In the genomic region with DNA sequence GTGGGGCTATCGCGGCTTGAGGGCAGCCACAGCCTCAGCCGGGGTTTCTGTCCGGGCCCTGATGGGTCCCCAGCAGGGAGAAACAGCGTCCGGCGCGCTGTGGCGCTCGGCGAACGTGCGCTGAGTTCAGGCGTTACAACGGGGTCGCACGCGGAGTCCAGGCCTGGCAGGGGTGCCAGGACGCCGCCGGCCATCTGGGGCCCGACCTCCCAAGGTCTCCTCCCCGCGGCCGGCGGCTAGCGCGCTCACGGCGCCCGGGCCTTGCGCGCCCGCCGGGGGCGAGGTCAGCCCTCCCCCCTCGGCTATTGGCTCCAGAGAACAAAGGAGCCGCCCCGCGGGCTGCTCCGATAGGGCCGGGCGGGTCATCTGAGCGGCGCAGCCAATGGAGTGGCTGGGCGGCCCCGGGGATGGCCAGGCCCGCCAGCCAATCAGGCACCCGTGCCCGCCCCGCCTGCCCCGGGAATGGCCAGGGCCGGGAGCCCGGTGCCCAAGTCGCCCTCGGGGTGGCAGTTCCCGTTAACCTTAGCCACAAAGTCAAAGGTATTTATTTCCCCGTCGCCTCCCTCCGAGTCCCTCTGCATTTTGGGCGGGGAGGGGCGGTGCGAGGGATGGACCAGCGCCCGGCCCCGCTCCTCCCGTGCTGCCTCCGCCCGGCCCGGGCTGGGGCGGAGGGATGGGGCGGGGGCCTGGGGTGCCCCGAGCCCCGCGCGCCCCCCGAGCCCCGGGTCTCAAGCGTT, we compare ENCODE assay signal across 1 cellular context.
TF ChIP-seq lines count a peak whose summit lies in the region.

A gene (plus strand): TSS at position 478 of the 737 bp plus-strand sequence. CDS start 9,141 bp downstream, outside the sequence.

TF ChIP-seq in K562, 482 proteins besides CTCF, POLR2A, EP300 and RAD21 (continued from another document and continues in another):
- TF ChIP-seq, protein P1, sequence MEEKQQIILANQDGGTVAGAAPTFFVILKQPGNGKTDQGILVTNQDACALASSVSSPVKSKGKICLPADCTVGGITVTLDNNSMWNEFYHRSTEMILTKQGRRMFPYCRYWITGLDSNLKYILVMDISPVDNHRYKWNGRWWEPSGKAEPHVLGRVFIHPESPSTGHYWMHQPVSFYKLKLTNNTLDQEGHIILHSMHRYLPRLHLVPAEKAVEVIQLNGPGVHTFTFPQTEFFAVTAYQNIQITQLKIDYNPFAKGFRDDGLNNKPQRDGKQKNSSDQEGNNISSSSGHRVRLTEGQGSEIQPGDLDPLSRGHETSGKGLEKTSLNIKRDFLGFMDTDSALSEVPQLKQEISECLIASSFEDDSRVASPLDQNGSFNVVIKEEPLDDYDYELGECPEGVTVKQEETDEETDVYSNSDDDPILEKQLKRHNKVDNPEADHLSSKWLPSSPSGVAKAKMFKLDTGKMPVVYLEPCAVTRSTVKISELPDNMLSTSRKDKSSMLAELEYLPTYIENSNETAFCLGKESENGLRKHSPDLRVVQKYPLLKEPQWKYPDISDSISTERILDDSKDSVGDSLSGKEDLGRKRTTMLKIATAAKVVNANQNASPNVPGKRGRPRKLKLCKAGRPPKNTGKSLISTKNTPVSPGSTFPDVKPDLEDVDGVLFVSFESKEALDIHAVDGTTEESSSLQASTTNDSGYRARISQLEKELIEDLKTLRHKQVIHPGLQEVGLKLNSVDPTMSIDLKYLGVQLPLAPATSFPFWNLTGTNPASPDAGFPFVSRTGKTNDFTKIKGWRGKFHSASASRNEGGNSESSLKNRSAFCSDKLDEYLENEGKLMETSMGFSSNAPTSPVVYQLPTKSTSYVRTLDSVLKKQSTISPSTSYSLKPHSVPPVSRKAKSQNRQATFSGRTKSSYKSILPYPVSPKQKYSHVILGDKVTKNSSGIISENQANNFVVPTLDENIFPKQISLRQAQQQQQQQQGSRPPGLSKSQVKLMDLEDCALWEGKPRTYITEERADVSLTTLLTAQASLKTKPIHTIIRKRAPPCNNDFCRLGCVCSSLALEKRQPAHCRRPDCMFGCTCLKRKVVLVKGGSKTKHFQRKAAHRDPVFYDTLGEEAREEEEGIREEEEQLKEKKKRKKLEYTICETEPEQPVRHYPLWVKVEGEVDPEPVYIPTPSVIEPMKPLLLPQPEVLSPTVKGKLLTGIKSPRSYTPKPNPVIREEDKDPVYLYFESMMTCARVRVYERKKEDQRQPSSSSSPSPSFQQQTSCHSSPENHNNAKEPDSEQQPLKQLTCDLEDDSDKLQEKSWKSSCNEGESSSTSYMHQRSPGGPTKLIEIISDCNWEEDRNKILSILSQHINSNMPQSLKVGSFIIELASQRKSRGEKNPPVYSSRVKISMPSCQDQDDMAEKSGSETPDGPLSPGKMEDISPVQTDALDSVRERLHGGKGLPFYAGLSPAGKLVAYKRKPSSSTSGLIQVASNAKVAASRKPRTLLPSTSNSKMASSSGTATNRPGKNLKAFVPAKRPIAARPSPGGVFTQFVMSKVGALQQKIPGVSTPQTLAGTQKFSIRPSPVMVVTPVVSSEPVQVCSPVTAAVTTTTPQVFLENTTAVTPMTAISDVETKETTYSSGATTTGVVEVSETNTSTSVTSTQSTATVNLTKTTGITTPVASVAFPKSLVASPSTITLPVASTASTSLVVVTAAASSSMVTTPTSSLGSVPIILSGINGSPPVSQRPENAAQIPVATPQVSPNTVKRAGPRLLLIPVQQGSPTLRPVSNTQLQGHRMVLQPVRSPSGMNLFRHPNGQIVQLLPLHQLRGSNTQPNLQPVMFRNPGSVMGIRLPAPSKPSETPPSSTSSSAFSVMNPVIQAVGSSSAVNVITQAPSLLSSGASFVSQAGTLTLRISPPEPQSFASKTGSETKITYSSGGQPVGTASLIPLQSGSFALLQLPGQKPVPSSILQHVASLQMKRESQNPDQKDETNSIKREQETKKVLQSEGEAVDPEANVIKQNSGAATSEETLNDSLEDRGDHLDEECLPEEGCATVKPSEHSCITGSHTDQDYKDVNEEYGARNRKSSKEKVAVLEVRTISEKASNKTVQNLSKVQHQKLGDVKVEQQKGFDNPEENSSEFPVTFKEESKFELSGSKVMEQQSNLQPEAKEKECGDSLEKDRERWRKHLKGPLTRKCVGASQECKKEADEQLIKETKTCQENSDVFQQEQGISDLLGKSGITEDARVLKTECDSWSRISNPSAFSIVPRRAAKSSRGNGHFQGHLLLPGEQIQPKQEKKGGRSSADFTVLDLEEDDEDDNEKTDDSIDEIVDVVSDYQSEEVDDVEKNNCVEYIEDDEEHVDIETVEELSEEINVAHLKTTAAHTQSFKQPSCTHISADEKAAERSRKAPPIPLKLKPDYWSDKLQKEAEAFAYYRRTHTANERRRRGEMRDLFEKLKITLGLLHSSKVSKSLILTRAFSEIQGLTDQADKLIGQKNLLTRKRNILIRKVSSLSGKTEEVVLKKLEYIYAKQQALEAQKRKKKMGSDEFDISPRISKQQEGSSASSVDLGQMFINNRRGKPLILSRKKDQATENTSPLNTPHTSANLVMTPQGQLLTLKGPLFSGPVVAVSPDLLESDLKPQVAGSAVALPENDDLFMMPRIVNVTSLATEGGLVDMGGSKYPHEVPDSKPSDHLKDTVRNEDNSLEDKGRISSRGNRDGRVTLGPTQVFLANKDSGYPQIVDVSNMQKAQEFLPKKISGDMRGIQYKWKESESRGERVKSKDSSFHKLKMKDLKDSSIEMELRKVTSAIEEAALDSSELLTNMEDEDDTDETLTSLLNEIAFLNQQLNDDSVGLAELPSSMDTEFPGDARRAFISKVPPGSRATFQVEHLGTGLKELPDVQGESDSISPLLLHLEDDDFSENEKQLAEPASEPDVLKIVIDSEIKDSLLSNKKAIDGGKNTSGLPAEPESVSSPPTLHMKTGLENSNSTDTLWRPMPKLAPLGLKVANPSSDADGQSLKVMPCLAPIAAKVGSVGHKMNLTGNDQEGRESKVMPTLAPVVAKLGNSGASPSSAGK (IDR thresholded peaks at IDR 0.05), result no peak
- no peak for TF ChIP-seq XRCC4 (IDR thresholded peaks at IDR 0.05; ENCODE audit: extremely low read depth, insufficient read depth, insufficient read length)
- TF ChIP-seq KLF16 (IDR thresholded peaks at IDR 0.05), result no peak
- TF ChIP-seq, protein P2, sequence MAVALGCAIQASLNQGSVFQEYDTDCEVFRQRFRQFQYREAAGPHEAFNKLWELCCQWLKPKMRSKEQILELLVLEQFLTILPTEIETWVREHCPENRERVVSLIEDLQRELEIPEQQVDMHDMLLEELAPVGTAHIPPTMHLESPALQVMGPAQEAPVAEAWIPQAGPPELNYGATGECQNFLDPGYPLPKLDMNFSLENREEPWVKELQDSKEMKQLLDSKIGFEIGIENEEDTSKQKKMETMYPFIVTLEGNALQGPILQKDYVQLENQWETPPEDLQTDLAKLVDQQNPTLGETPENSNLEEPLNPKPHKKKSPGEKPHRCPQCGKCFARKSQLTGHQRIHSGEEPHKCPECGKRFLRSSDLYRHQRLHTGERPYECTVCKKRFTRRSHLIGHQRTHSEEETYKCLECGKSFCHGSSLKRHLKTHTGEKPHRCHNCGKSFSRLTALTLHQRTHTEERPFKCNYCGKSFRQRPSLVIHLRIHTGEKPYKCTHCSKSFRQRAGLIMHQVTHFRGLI (CRISPR knock-in tag; IDR thresholded peaks at IDR 0.05), result no peak
- TF ChIP-seq, protein P3, sequence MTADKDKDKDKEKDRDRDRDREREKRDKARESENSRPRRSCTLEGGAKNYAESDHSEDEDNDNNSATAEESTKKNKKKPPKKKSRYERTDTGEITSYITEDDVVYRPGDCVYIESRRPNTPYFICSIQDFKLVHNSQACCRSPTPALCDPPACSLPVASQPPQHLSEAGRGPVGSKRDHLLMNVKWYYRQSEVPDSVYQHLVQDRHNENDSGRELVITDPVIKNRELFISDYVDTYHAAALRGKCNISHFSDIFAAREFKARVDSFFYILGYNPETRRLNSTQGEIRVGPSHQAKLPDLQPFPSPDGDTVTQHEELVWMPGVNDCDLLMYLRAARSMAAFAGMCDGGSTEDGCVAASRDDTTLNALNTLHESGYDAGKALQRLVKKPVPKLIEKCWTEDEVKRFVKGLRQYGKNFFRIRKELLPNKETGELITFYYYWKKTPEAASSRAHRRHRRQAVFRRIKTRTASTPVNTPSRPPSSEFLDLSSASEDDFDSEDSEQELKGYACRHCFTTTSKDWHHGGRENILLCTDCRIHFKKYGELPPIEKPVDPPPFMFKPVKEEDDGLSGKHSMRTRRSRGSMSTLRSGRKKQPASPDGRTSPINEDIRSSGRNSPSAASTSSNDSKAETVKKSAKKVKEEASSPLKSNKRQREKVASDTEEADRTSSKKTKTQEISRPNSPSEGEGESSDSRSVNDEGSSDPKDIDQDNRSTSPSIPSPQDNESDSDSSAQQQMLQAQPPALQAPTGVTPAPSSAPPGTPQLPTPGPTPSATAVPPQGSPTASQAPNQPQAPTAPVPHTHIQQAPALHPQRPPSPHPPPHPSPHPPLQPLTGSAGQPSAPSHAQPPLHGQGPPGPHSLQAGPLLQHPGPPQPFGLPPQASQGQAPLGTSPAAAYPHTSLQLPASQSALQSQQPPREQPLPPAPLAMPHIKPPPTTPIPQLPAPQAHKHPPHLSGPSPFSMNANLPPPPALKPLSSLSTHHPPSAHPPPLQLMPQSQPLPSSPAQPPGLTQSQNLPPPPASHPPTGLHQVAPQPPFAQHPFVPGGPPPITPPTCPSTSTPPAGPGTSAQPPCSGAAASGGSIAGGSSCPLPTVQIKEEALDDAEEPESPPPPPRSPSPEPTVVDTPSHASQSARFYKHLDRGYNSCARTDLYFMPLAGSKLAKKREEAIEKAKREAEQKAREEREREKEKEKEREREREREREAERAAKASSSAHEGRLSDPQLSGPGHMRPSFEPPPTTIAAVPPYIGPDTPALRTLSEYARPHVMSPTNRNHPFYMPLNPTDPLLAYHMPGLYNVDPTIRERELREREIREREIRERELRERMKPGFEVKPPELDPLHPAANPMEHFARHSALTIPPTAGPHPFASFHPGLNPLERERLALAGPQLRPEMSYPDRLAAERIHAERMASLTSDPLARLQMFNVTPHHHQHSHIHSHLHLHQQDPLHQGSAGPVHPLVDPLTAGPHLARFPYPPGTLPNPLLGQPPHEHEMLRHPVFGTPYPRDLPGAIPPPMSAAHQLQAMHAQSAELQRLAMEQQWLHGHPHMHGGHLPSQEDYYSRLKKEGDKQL (CRISPR knock-in tag; IDR thresholded peaks at IDR 0.05; ENCODE audit: borderline replicate concordance), result 0 out of 2 replicates have a peak, but pooled peaks have one; percentile 52
- no peak for TF ChIP-seq ZSCAN29 (IDR thresholded peaks at IDR 0.05)
- no peak; the same call in 1 of the 2 replicates for TF ChIP-seq EP400 (IDR thresholded peaks at IDR 0.05)
- TF ChIP-seq RHOXF2B (CRISPR knock-in tag; conservative IDR thresholded peaks at IDR 0.05), result 0 out of 2 replicates have a peak, but pooled peaks have one; percentile 18
- TF ChIP-seq ZNF668 (CRISPR knock-in tag; IDR thresholded peaks at IDR 0.05), result no peak
- TF ChIP-seq ESRRA (IDR thresholded peaks at IDR 0.05; ENCODE audit: borderline replicate concordance, low read depth), result peak; percentile 85
- TF ChIP-seq HDAC1 (IDR thresholded peaks at IDR 0.05), result peak in 1 of 2 experiments; percentile 59; a peak in 1 of 4 replicates
- TF ChIP-seq LARP7 (IDR thresholded peaks at IDR 0.05), result no peak
- no peak for TF ChIP-seq WHSC1 (IDR thresholded peaks at IDR 0.05; ENCODE audit: low read length)
- no peak for TF ChIP-seq ZNF561 (CRISPR knock-in tag; conservative IDR thresholded peaks at IDR 0.05)
- TF ChIP-seq TGIF2 (CRISPR knock-in tag; IDR thresholded peaks at IDR 0.05), result peak; percentile 70; the same call in 1 of the 2 replicates
- TF ChIP-seq, protein P4, sequence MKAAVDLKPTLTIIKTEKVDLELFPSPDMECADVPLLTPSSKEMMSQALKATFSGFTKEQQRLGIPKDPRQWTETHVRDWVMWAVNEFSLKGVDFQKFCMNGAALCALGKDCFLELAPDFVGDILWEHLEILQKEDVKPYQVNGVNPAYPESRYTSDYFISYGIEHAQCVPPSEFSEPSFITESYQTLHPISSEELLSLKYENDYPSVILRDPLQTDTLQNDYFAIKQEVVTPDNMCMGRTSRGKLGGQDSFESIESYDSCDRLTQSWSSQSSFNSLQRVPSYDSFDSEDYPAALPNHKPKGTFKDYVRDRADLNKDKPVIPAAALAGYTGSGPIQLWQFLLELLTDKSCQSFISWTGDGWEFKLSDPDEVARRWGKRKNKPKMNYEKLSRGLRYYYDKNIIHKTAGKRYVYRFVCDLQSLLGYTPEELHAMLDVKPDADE (conservative IDR thresholded peaks at IDR 0.05; ENCODE audit: control insufficient read depth, low read depth, low read length), result 0 out of 2 replicates have a peak, but pooled peaks have one; percentile 44
- TF ChIP-seq FOS (IDR thresholded peaks at IDR 0.05; ENCODE audit: extremely low read depth, insufficient read length), result peak; percentile 99
- no peak for TF ChIP-seq YBX1 (IDR thresholded peaks at IDR 0.05)
- peak; percentile 95 for TF ChIP-seq SREBF1 (IDR thresholded peaks at IDR 0.05; ENCODE audit: borderline replicate concordance, low read depth, low read length)
- TF ChIP-seq HDAC2 (IDR thresholded peaks at IDR 0.05), result no peak
- no peak for TF ChIP-seq ZNF274 (IDR thresholded peaks at IDR 0.05; ENCODE audit: borderline replicate concordance, low read depth, low read length)
- no peak for TF ChIP-seq CHD4 (IDR thresholded peaks at IDR 0.05; ENCODE audit: insufficient read depth, insufficient replicate concordance, low read depth, low read length, poor library complexity, severe bottlenecking)
- TF ChIP-seq C11orf30 (IDR thresholded peaks at IDR 0.05; ENCODE audit: low read depth), result no peak
- peak; percentile 30 for TF ChIP-seq RBM22 (IDR thresholded peaks at IDR 0.05; ENCODE audit: low read depth, low read length, poor library complexity, severe bottlenecking)
- TF ChIP-seq ZKSCAN1 (IDR thresholded peaks at IDR 0.05; ENCODE audit: low read depth, low read length), result no peak
- peak; percentile 86 for TF ChIP-seq CXXC5 (CRISPR knock-in tag; IDR thresholded peaks at IDR 0.05)
- no peak for TF ChIP-seq NCOR1 (IDR thresholded peaks at IDR 0.05)
- TF ChIP-seq MCM3 (IDR thresholded peaks at IDR 0.05), result no peak
- TF ChIP-seq, protein P5, sequence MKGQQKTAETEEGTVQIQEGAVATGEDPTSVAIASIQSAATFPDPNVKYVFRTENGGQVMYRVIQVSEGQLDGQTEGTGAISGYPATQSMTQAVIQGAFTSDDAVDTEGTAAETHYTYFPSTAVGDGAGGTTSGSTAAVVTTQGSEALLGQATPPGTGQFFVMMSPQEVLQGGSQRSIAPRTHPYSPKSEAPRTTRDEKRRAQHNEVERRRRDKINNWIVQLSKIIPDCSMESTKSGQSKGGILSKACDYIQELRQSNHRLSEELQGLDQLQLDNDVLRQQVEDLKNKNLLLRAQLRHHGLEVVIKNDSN (CRISPR knock-in tag; IDR thresholded peaks at IDR 0.05), result peak; percentile 94
